Comparison of ENCODE assay signal across 33 cellular contexts in the genomic region with DNA sequence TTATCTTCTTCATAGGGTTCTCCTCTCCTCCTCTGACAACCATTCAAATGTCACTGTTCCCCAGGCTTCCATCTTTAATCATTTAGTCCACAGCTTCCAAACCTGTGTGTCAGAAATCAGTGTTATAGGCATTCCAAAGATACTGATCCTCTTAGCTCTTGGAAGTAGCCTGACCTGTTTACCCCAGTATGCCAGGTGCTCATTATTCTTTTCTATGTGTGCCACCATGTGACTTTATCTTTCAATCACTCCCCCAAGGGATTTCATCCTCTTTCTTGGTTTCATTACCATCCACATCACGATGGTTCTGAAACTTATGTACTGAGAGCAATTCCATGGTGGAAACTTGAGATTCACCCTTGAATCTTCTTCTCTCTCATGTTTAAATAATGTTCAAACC. TPM values are rescaled to one million over a fixed set of nuclear protein-coding genes. Genes with fewer than 3 reads are reported as not detected.
"Had no signal": no experiment of that assay in that cellular context is flagged by ENCODE, and none has a peak within 500 bp of the region (broad histone marks: within the 10 kb centered on the region; RNA-seq: fewer than 3 reads in every experiment).

No MANE protein-coding gene starts in this region.

- H3K36me3 Mint-ChIP-seq: activated naive CD4-positive, alpha-beta T cell treated with anti-CD3 and anti-CD28 coated beads, Interleukin-2, amount 50 U/mL, for 24 hours; activated naive CD8-positive, alpha-beta T cell treated with anti-CD3 and anti-CD28 coated beads, Interleukin-2, amount 10 ng/mL, durations not matched to agents 7 days and 5 days had no signal

- H3K27me3 ChIP-seq: ascending aorta, cardiac muscle cell had no signal

- H3K4me3 ChIP-seq: ascending aorta, cardiac muscle cell, K562 had no signal

- H3K4me1 Mint-ChIP-seq: activated CD4-positive, alpha-beta T cell treated with anti-CD3 and anti-CD28 coated beads, Interleukin-2, amount 10 ng/mL, durations not matched to agents 7 days and 5 days; activated naive CD4-positive, alpha-beta T cell treated with anti-CD3 and anti-CD28 coated beads, Interleukin-2, amount 50 U/mL, for 24 hours; activated naive CD8-positive, alpha-beta T cell treated with anti-CD3 and anti-CD28 coated beads, Interleukin-2, amount 10 ng/mL, durations not matched to agents 7 days and 5 days; central memory CD8-positive, alpha-beta T cell had no signal

- H3K27ac ChIP-seq: ascending aorta, cardiac muscle cell, WERI-Rb-1 had no signal

- H3K4me3 Mint-ChIP-seq: activated CD4-positive, alpha-beta T cell treated with anti-CD3 and anti-CD28 coated beads, Interleukin-2, amount 10 ng/mL, durations not matched to agents 7 days and 5 days; activated CD8-positive, alpha-beta T cell treated with anti-CD3 and anti-CD28 coated beads, Interleukin-2, amount 10 ng/mL, durations not matched to agents 7 days and 5 days; activated naive CD4-positive, alpha-beta T cell treated with anti-CD3 and anti-CD28 coated beads, Interleukin-2, amount 50 U/mL, for 24 hours; activated naive CD8-positive, alpha-beta T cell treated with anti-CD3 and anti-CD28 coated beads, Interleukin-2, amount 10 ng/mL, durations not matched to agents 7 days and 5 days; activated T-cell treated with anti-CD3 and anti-CD28 coated beads, Interleukin-2, amount 50 U/mL, for 24 hours; central memory CD8-positive, alpha-beta T cell had no signal

- H3K36me3 ChIP-seq: ascending aorta, cardiac muscle cell, WERI-Rb-1 had no signal

- DNase-seq: activated CD4-positive, alpha-beta T cell treated with anti-CD3 and anti-CD28 coated beads for 1 hour; activated CD4-positive, alpha-beta T cell treated with anti-CD3 and anti-CD28 coated beads, Interleukin-2, amount 10 ng/mL, durations not matched to agents 7 days and 5 days; activated CD4-positive, alpha-beta T cell treated with anti-CD3 and anti-CD28 coated beads, Interleukin-2, amount 50 U/mL, for 48 hours; activated CD4-positive, CD25-positive, alpha-beta regulatory T cell; activated CD8-positive, alpha-beta T cell treated with anti-CD3 and anti-CD28 coated beads, Interleukin-2, amount 10 ng/mL, durations not matched to agents 7 days and 5 days; activated gamma-delta T cell; activated naive CD4-positive, alpha-beta T cell treated with Interleukin-2 at 50 U/mL for 16 hours; activated naive CD8-positive, alpha-beta T cell treated with anti-CD3 and anti-CD28 coated beads, Interleukin-2, amount 10 ng/mL, durations not matched to agents 7 days and 5 days; activated T-cell treated with anti-CD3 and anti-CD28 coated beads, Interleukin-2, amount 50 U/mL, for 24 hours; amygdala; NCI-H1105; NCI-H1417 treated with DMSO at 0.1 percent for 48 hours; NCI-H1930; NCI-H2107; NCI-H226; NCI-H446 treated with DMSO at 0.1 percent for 48 hours; NCI-H524; NCI-H748 treated with DMSO at 0.1 percent for 48 hours; OCI-M1; Right ventricle myocardium superior; SW 1271; T1000; WERI-Rb-1 had no signal

- ATAC-seq: activated CD8-positive, alpha-beta T cell treated with anti-CD3 and anti-CD28 coated beads, Interleukin-2, amount 10 ng/mL, durations not matched to agents 7 days and 5 days; K562 had no signal

- H3K4me1 ChIP-seq: ascending aorta had no signal

- H3K27ac Mint-ChIP-seq: activated CD4-positive, alpha-beta T cell treated with anti-CD3 and anti-CD28 coated beads, Interleukin-2, amount 10 ng/mL, durations not matched to agents 7 days and 5 days; activated CD8-positive, alpha-beta T cell treated with anti-CD3 and anti-CD28 coated beads, Interleukin-2, amount 10 ng/mL, durations not matched to agents 7 days and 5 days; activated naive CD4-positive, alpha-beta T cell treated with anti-CD3 and anti-CD28 coated beads, Interleukin-2, amount 50 U/mL, for 24 hours; activated naive CD8-positive, alpha-beta T cell treated with anti-CD3 and anti-CD28 coated beads, Interleukin-2, amount 10 ng/mL, durations not matched to agents 7 days and 5 days; activated T-cell treated with anti-CD3 and anti-CD28 coated beads, Interleukin-2, amount 50 U/mL, for 24 hours; activated T-helper 2 cell treated with anti-CD3 and anti-CD28 coated beads, Interferon-gamma antibody, Interleukin-2, Interleukin-4, amounts not matched to agents 10 μg/mL and 5 μg/mL and 100 μg/mL, durations not matched to agents 14 hours and 24 hours and 36 hours had no signal

- H3K27me3 Mint-ChIP-seq: central memory CD8-positive, alpha-beta T cell had no signal

- H3K9me3 Mint-ChIP-seq: activated CD4-positive, alpha-beta T cell treated with anti-CD3 and anti-CD28 coated beads, Interleukin-2, amount 10 ng/mL, durations not matched to agents 7 days and 5 days; activated naive CD4-positive, alpha-beta T cell treated with anti-CD3 and anti-CD28 coated beads, Interleukin-2, amount 50 U/mL, for 24 hours; activated naive CD8-positive, alpha-beta T cell treated with anti-CD3 and anti-CD28 coated beads, Interleukin-2, amount 10 ng/mL, durations not matched to agents 7 days and 5 days; activated T-cell treated with anti-CD3 and anti-CD28 coated beads, Interleukin-2, amount 50 U/mL, for 24 hours; activated T-helper 2 cell treated with anti-CD3 and anti-CD28 coated beads, Interferon-gamma antibody, Interleukin-2, Interleukin-4, amounts not matched to agents 10 μg/mL and 5 μg/mL and 100 μg/mL, durations not matched to agents 14 hours and 24 hours and 36 hours; central memory CD8-positive, alpha-beta T cell had no signal

- H3K9me3 ChIP-seq: ascending aorta had no signal

RNA-seq across cellular contexts. Expression of a gene that starts 7.6 kb away (rescaled TPM):
- total RNA-seq: activated CD4-positive, alpha-beta T cell treated with anti-CD3 and anti-CD28 coated beads, Interleukin-2, amount 10 ng/mL, durations not matched to agents 7 days and 5 days; activated CD8-positive, alpha-beta T cell treated with anti-CD3 and anti-CD28 coated beads, Interleukin-2, amount 10 ng/mL, durations not matched to agents 7 days and 5 days; activated naive CD8-positive, alpha-beta T cell treated with anti-CD3 and anti-CD28 coated beads, Interleukin-2, amount 10 ng/mL, durations not matched to agents 7 days and 5 days; activated T-helper 2 cell treated with anti-CD3 and anti-CD28 coated beads, Interferon-gamma antibody, Interleukin-2, Interleukin-4, amounts not matched to agents 10 μg/mL and 5 μg/mL and 100 μg/mL, durations not matched to agents 14 hours and 24 hours and 36 hours; ascending aorta; cardiac muscle cell; chondrocyte; K562; MCF 10A; Right ventricle myocardium superior; T-helper 1 cell treated with Interleukin-12 subunit alpha and Interleukin-12 subunit beta and Interleukin-4 antibody, amounts not matched to agents 30 ng/mL and 1 ng/mL, for 36 hours; T-helper 2 cell treated with Interferon-gamma antibody and Interleukin-4, amounts not matched to agents 100 ng/mL and 5 ng/mL, for 36 hours had no signal
- polyA plus RNA-seq: cardiac muscle cell, K562 had no signal

RNA-seq across cellular contexts. Expression of a gene that starts 45.2 kb away (rescaled TPM):
- total RNA-seq: activated CD4-positive, alpha-beta T cell treated with anti-CD3 and anti-CD28 coated beads, Interleukin-2, amount 10 ng/mL, durations not matched to agents 7 days and 5 days; activated CD8-positive, alpha-beta T cell treated with anti-CD3 and anti-CD28 coated beads, Interleukin-2, amount 10 ng/mL, durations not matched to agents 7 days and 5 days; activated naive CD8-positive, alpha-beta T cell treated with anti-CD3 and anti-CD28 coated beads, Interleukin-2, amount 10 ng/mL, durations not matched to agents 7 days and 5 days; activated T-helper 2 cell treated with anti-CD3 and anti-CD28 coated beads, Interferon-gamma antibody, Interleukin-2, Interleukin-4, amounts not matched to agents 10 μg/mL and 5 μg/mL and 100 μg/mL, durations not matched to agents 14 hours and 24 hours and 36 hours; ascending aorta; chondrocyte; K562; MCF 10A; T-helper 1 cell treated with Interleukin-12 subunit alpha and Interleukin-12 subunit beta and Interleukin-4 antibody, amounts not matched to agents 30 ng/mL and 1 ng/mL, for 36 hours; T-helper 2 cell treated with Interferon-gamma antibody and Interleukin-4, amounts not matched to agents 100 ng/mL and 5 ng/mL, for 36 hours had no signal
- polyA plus RNA-seq: K562 had no signal
